In genomic region chr16:79926451-79927205, GRCh38 we compare ENCODE assay signal across 6 cellular contexts.
"Had no signal": no experiment of that assay in that cellular context is flagged by ENCODE, and none has a peak within 500 bp of the region (broad histone marks: within the 10 kb centered on the region; RNA-seq: fewer than 3 reads in every experiment).

No MANE protein-coding gene starts in this region.

- H3K4me2 ChIP-seq: KMS-11 had no signal

- H3K9ac ChIP-seq: KMS-11 had no signal

- FAIRE-seq: HTR-8/SVneo had no signal

- DNase-seq: IMR-90, KBM-7, KG1 had no signal

- H3K27ac ChIP-seq: HL-60, KMS-11 had no signal
